Comparison of ENCODE assay signal across 15 cellular contexts in genomic region chr1:15797614-15798390, GRCh38. TPM values are rescaled to one million over a fixed set of nuclear protein-coding genes. Genes with fewer than 3 reads are reported as not detected.
DNase-seq lines count a peak whose midpoint lies in the region; ATAC-seq, FAIRE-seq and TF ChIP-seq lines count a peak whose summit lies in the region.
"Had no signal": no experiment of that assay in that cellular context is flagged by ENCODE, and none has a peak within 500 bp of the region (broad histone marks: within the 10 kb centered on the region; RNA-seq: fewer than 3 reads in every experiment).

No MANE protein-coding gene starts in this region.

- H3F3A ChIP-seq in PC-3 (ENCODE audit: low read length, unreplicated experiment) = no peaks in the 10 kb centered on the region

- intact Hi-C loops in PC-3 (cut with micrococcal nuclease) = loop anchor here (5.0 kb wide), 1 partner anchor 119 kb away; no protein-coding TSS in a partner anchor
- intact Hi-C loops in colonic mucosa (cut with DNase I) = no loop called here

- no peak overlapping the region for H3K4me3 Mint-ChIP-seq in T-helper 2 cell treated with Interferon-gamma antibody and Interleukin-4, amounts not matched to agents 5 μg/mL and 100 μg/mL, for 36 hours

- TF ChIP-seq CTCF in A549 (IDR thresholded peaks at IDR 0.05) (no peak), PC-3 (conservative IDR thresholded peaks at IDR 0.05; ENCODE audit: low read depth, low read length) (no peak), colonic mucosa (IDR thresholded peaks at IDR 0.05) (no peak), osteoblast (IDR thresholded peaks at IDR 0.05; ENCODE audit: extremely low read depth, low read depth, low read length) (no peak)

- no peak for TF ChIP-seq RAD21 in A549 (conservative IDR thresholded peaks at IDR 0.05 in 1 of 2, IDR thresholded peaks at IDR 0.05 in 1 of 2)

- peaks cover 75% of the 10 kb centered on the region for H3K4me1 ChIP-seq in A549
- peaks cover 77% of the 10 kb centered on the region for H3K4me1 ChIP-seq in PC-3 (ENCODE audit: insufficient read depth, low read length)
- H3K4me1 ChIP-seq in colonic mucosa = peaks cover 13% of the 10 kb centered on the region
- H3K4me1 ChIP-seq in osteoblast (ENCODE audit: insufficient read depth, low read length) = peaks cover 71% of the 10 kb centered on the region
- H3K4me1 ChIP-seq in Karpas-422 (ENCODE audit: low read length) = no peaks in the 10 kb centered on the region

- peak in 1 of 2 experiments; percentile 13; a peak in 1 of 5 replicates for TF ChIP-seq EP300 in A549 (IDR thresholded peaks at IDR 0.05)

- H3K36me3 ChIP-seq in PC-3 (ENCODE audit: low read depth, low read length) (no peaks in the 10 kb centered on the region), colonic mucosa (no peaks in the 10 kb centered on the region), osteoblast (ENCODE audit: insufficient read depth, low read length) (no peaks in the 10 kb centered on the region), Karpas-422 (ENCODE audit: insufficient read depth, low read length) (no peaks in the 10 kb centered on the region)

- POLR2A ChIA-PET in A549 (lab: Yijun Ruan, JAX) = interaction anchor here (0.7 to 8.3 kb wide), 4 partner anchors 9 to 52 kb away, joined by 3 to 98 read pairs (median 6); no protein-coding TSS in a partner anchor
- POLR2A ChIA-PET in PC-3 (lab: Charles Lee; ENCODE audit: unreplicated experiment) = interaction anchor here (0.6 kb wide), 1 partner anchor 203 kb away, joined by 4 read pairs; no protein-coding TSS in a partner anchor

- H3K4me3 ChIP-seq in A549 = peak overlapping the region; percentile 16; the same call in 1 of the 3 replicates
- no peak overlapping the region for H3K4me3 ChIP-seq in PC-3 (ENCODE audit: low read length)
- H3K4me3 ChIP-seq in colonic mucosa = no peak overlapping the region
- no peak overlapping the region for H3K4me3 ChIP-seq in osteoblast (ENCODE audit: insufficient read depth, low read length)
- no peak overlapping the region for H3K4me3 ChIP-seq in Karpas-422 (ENCODE audit: low read length)
- H3K4me3 ChIP-seq: psoas muscle had no signal

- BruUV-seq in PC-3 (replicated peaks; lab: Mats Ljungman, UMichigan) = no TSS peak

- TF ChIP-seq POLR2A in A549 (IDR thresholded peaks at IDR 0.05; ENCODE audit: low read length) = no peak

- H3K9ac ChIP-seq in PC-3 (ENCODE audit: low read length) (peak overlapping the region; percentile 19; the same call in 1 of the 2 replicates), colonic mucosa (ENCODE audit: low read depth in 2 of 2, low read length in 2 of 2) (no peak overlapping the region), Karpas-422 (ENCODE audit: low read length) (no peak overlapping the region)

- DNase-seq in A549 (ENCODE audit: low read depth in 1 of 2, low spot score in 1 of 2) = peak; percentile 72 to 93
- DNase-seq in PC-3 = peak; percentile 31
- DNase-seq in colonic mucosa = peak; percentile 68
- DNase-seq in osteoblast (ENCODE audit: insufficient read length, low spot score, missing footprints) = no peak
- DNase-seq in Karpas-422 = no peak
- no peak for DNase-seq in T-helper 2 cell treated with Interferon-gamma antibody and Interleukin-4, amounts not matched to agents 5 μg/mL and 100 μg/mL, for 36 hours (ENCODE audit: low spot score)
- no peak for DNase-seq in KG1 (lab: John Stamatoyannopoulos, UW)
- DNase-seq in NCI-H2029 treated with DMSO at 0.1 percent for 48 hours (lab: John Stamatoyannopoulos, UW) = no peak
- DNase-seq: activated CD8-positive, alpha-beta memory T cell treated with anti-CD3 and anti-CD28 coated beads, Interleukin-2, amount 50 U/mL, for 48 hours; amniotic stem cell; effector CD8-positive, alpha-beta T cell; GF-D8; mesendoderm; NCI-H345; psoas muscle had no signal

- CTCF ChIA-PET in A549 (lab: Yijun Ruan, JAX) (interaction anchor here (0.7 kb wide), 1 partner anchor 73 kb away, joined by 3 read pairs; no protein-coding TSS in a partner anchor), PC-3 (lab: Charles Lee) (no interaction called here)

- no peaks in the 10 kb centered on the region for H3K4me1 Mint-ChIP-seq in T-helper 2 cell treated with Interferon-gamma antibody and Interleukin-4, amounts not matched to agents 5 μg/mL and 100 μg/mL, for 36 hours (ENCODE audit: low read depth)

- H3K27me3 Mint-ChIP-seq in T-helper 2 cell treated with Interferon-gamma antibody and Interleukin-4, amounts not matched to agents 5 μg/mL and 100 μg/mL, for 36 hours (ENCODE audit: low read depth) = no peaks in the 10 kb centered on the region

- H3K27me3 ChIP-seq in PC-3 (ENCODE audit: low read length) (no peaks in the 10 kb centered on the region), colonic mucosa (no peaks in the 10 kb centered on the region), osteoblast (ENCODE audit: insufficient read depth, low read length) (no peaks in the 10 kb centered on the region), Karpas-422 (ENCODE audit: low read length) (no peaks in the 10 kb centered on the region)

- H3K9me3 Mint-ChIP-seq in T-helper 2 cell treated with Interferon-gamma antibody and Interleukin-4, amounts not matched to agents 5 μg/mL and 100 μg/mL, for 36 hours = no peaks in the 10 kb centered on the region

- H3K4me2 ChIP-seq in A549 = peak overlapping the region; percentile 99
- H3K4me2 ChIP-seq in PC-3 (ENCODE audit: low read length) = peak overlapping the region; percentile 8; the same call in 1 of the 2 replicates
- no peak overlapping the region for H3K4me2 ChIP-seq in osteoblast (ENCODE audit: insufficient read depth, low read length)
- H3K4me2 ChIP-seq in Karpas-422 (ENCODE audit: low read depth, low read length, poor library complexity, severe bottlenecking) = no peak overlapping the region

- H3K79me2 ChIP-seq in PC-3 (ENCODE audit: low read length) = peaks cover 13% of the 10 kb centered on the region
- no peaks in the 10 kb centered on the region for H3K79me2 ChIP-seq in osteoblast (ENCODE audit: insufficient read depth, low read length)
- H3K79me2 ChIP-seq in Karpas-422 (ENCODE audit: low read length) = no peaks in the 10 kb centered on the region

- H3K27ac Mint-ChIP-seq in T-helper 2 cell treated with Interferon-gamma antibody and Interleukin-4, amounts not matched to agents 5 μg/mL and 100 μg/mL, for 36 hours = no peak overlapping the region

- no peak overlapping the region for H2AFZ ChIP-seq in PC-3 (ENCODE audit: low read length)
- H2AFZ ChIP-seq in osteoblast (ENCODE audit: low read length) = no peak overlapping the region
- no peak overlapping the region for H2AFZ ChIP-seq in Karpas-422 (ENCODE audit: low read length)

- ATAC-seq in A549 = peak in 1 of 2 experiments; percentile 4; a peak in 2 of 6 replicates
- ATAC-seq in PC-3 = no peak
- ATAC-seq: psoas muscle had no signal

- H3K9me2 ChIP-seq in PC-3 (replicated peaks; ENCODE audit: low read length) = no peaks in the 10 kb centered on the region
- no peaks in the 10 kb centered on the region for H3K9me2 ChIP-seq in Karpas-422 (replicated peaks; ENCODE audit: insufficient read depth, low read length)

- 21% methylated on average over 12 of the region's 14 CpGs for WGBS in A549 (ENCODE audit: missing lambda C conversion rate)

- peak overlapping the region; percentile 92 to 99 for H3K27ac ChIP-seq in A549
- H3K27ac ChIP-seq in PC-3 (ENCODE audit: low read length) = peak overlapping the region; percentile 94
- H3K27ac ChIP-seq in colonic mucosa = no peak overlapping the region
- H3K27ac ChIP-seq in osteoblast (ENCODE audit: low read depth, low read length) = peak overlapping the region; percentile 82
- no peak overlapping the region for H3K27ac ChIP-seq in Karpas-422 (ENCODE audit: low read length)

- H3K36me3 Mint-ChIP-seq in T-helper 2 cell treated with Interferon-gamma antibody and Interleukin-4, amounts not matched to agents 5 μg/mL and 100 μg/mL, for 36 hours (ENCODE audit: low read depth) = no peaks in the 10 kb centered on the region

- no peak for FAIRE-seq in A549 (lab: Jason Lieb, UNC)

- no peaks in the 10 kb centered on the region for H4K20me1 ChIP-seq in PC-3 (ENCODE audit: low read length)
- no peaks in the 10 kb centered on the region for H4K20me1 ChIP-seq in osteoblast (ENCODE audit: insufficient read depth, low read length)
- H4K20me1 ChIP-seq in Karpas-422 (ENCODE audit: insufficient read depth, low read depth, low read length) = no peaks in the 10 kb centered on the region

- H3K9me3 ChIP-seq in A549 (no peaks in the 10 kb centered on the region), PC-3 (ENCODE audit: low read length) (no peaks in the 10 kb centered on the region), colonic mucosa (no peaks in the 10 kb centered on the region), osteoblast (ENCODE audit: low read depth, low read length) (no peaks in the 10 kb centered on the region), Karpas-422 (ENCODE audit: low read length) (no peaks in the 10 kb centered on the region)
- H3K9me3 ChIP-seq: psoas muscle had no signal

RNA-seq across cellular contexts. Expression of gene UQCRHL, which starts 9.6 kb away (rescaled TPM):
- polyA plus RNA-seq in A549 (2011; rRNA removed) = 2.0 and 4.1 TPM in 2 replicates
- 1.6 and 2.1 TPM in 2 replicates for polyA plus RNA-seq in A549 (2012; cell fraction: cytosol; rRNA removed)
- polyA plus RNA-seq in A549 (2012; cell fraction: nucleus; rRNA removed) = 0.46 and 0.81 TPM in 2 replicates
- 0.64 to 1.2 TPM (median 0.68 TPM) in 3 replicates for polyA plus RNA-seq in A549 (2017; fragmentation: RNase III; extraction: RNeasy Plus Mini Kit Qiagen cat#74134 plus additional on column Dnase treatment)
- polyA minus RNA-seq in A549 (2011; rRNA and poly(A)+ RNA removed) = 0.37 and 0.54 TPM in 2 replicates
- total RNA-seq in PC-3 (2014; rRNA removed) = 8.7 and 11.2 TPM in 2 replicates
- 1 to 10 TPM; 2.4 to 3.2 TPM for total RNA-seq in colonic mucosa
- 1.1 and 1.5 TPM in 2 replicates for total RNA-seq in osteoblast
- total RNA-seq in Karpas-422 (2014; rRNA removed; shearing (Covaris generic); ENCODE audit: low replicate concordance) = 5.4 and 6.4 TPM in 2 replicates

RNA-seq across cellular contexts. Expression of gene FBLIM1, which starts 39.2 kb away (rescaled TPM):
- polyA plus RNA-seq in A549 (2011; rRNA removed) (24.6 and 28.9 TPM in 2 replicates), A549 (2017; fragmentation: RNase III; extraction: RNeasy Plus Mini Kit Qiagen cat#74134 plus additional on column Dnase treatment) (33.9 to 39.4 TPM (median 38.1 TPM) in 3 replicates)
- polyA plus RNA-seq in A549 (2012; cell fraction: cytosol; rRNA removed) = 21.7 and 31.5 TPM in 2 replicates
- 32.8 and 35.5 TPM in 2 replicates for polyA plus RNA-seq in A549 (2012; cell fraction: nucleus; rRNA removed)
- 13.5 and 26.6 TPM in 2 replicates for polyA minus RNA-seq in A549 (2011; rRNA and poly(A)+ RNA removed)
- total RNA-seq in PC-3 (2014; rRNA removed) (74.1 and 90.0 TPM in 2 replicates), colonic mucosa (100 to 1,000 TPM; 167 to 213 TPM), osteoblast (108 and 121 TPM in 2 replicates)
- total RNA-seq in Karpas-422 (2014; rRNA removed; shearing (Covaris generic); ENCODE audit: low replicate concordance) = not detected in 2 replicates

RNA-seq across cellular contexts. Expression of gene SPEN, which starts 49.7 kb away (rescaled TPM):
- 7.0 and 14.3 TPM in 2 replicates for polyA plus RNA-seq in A549 (2011; rRNA removed)
- polyA plus RNA-seq in A549 (2012; cell fraction: cytosol; rRNA removed) = 7.2 and 10.8 TPM in 2 replicates
- polyA plus RNA-seq in A549 (2012; cell fraction: nucleus; rRNA removed) = 41.3 and 43.5 TPM in 2 replicates
- 12.2 to 21.2 TPM (median 15.5 TPM) in 3 replicates for polyA plus RNA-seq in A549 (2017; fragmentation: RNase III; extraction: RNeasy Plus Mini Kit Qiagen cat#74134 plus additional on column Dnase treatment)
- 32.0 and 34.5 TPM in 2 replicates for polyA minus RNA-seq in A549 (2011; rRNA and poly(A)+ RNA removed)
- 26.7 and 35.7 TPM in 2 replicates for total RNA-seq in PC-3 (2014; rRNA removed)
- 10 to 100 TPM; 40.9 to 42.5 TPM for total RNA-seq in colonic mucosa
- 21.0 and 24.8 TPM in 2 replicates for total RNA-seq in osteoblast
- total RNA-seq in Karpas-422 (2014; rRNA removed; shearing (Covaris generic); ENCODE audit: low replicate concordance) = 17.9 and 26.8 TPM in 2 replicates

RNA-seq across cellular contexts. Expression of gene TMEM82, which starts 55.5 kb away (rescaled TPM):
- polyA plus RNA-seq in A549 (2011; rRNA removed) (not detected in 2 replicates), A549 (2017; fragmentation: RNase III; extraction: RNeasy Plus Mini Kit Qiagen cat#74134 plus additional on column Dnase treatment) (not detected in 3 replicates)
- 0.04 and 0.09 TPM in 2 replicates for polyA plus RNA-seq in A549 (2012; cell fraction: cytosol; rRNA removed)
- polyA plus RNA-seq in A549 (2012; cell fraction: nucleus; rRNA removed) = 0.17 TPM in 1 of 2 replicates, not detected in the other
- polyA minus RNA-seq in A549 (2011; rRNA and poly(A)+ RNA removed) = not detected in 2 replicates
- total RNA-seq in PC-3 (2014; rRNA removed) (not detected in 2 replicates), colonic mucosa (10 to 100 TPM; 11.5 to 17.0 TPM), osteoblast (not detected in 2 replicates)
- not detected in 2 replicates for total RNA-seq in Karpas-422 (2014; rRNA removed; shearing (Covaris generic); ENCODE audit: low replicate concordance)
- total RNA-seq: psoas muscle had no signal
- polyA plus RNA-seq: psoas muscle had no signal

Comparison
In these comparisons a context has a peak if more than half of its experiments do, and no peak if none do; other contexts are left out.
1. DNase-seq: peak in A549 (2 of 2), PC-3 (single experiment) and colonic mucosa (single experiment); none in osteoblast (single experiment), Karpas-422 (single experiment), T-helper 2 cell treated with Interferon-gamma antibody and Interleukin-4, amounts not matched to agents 5 μg/mL and 100 μg/mL, for 36 hours (single experiment), KG1 (single experiment) and NCI-H2029 treated with DMSO at 0.1 percent for 48 hours (single experiment).
2. H3K27ac ChIP-seq: peak in A549 (2 of 2), PC-3 (single experiment) and osteoblast (single experiment); none in colonic mucosa (single experiment) and Karpas-422 (single experiment).
3. H3K4me2 ChIP-seq: peak in A549 (single experiment) and PC-3 (single experiment); none in osteoblast (single experiment) and Karpas-422 (single experiment).
4. RNA of gene FBLIM1, which starts 39.2 kb away (total RNA-seq): 167 to 213 TPM in colonic mucosa, 108 to 121 TPM in osteoblast and 74.1 to 90.0 TPM in PC-3; not detected in Karpas-422; every median in the first group is over 10 times any median in the second.